In the genomic region with DNA sequence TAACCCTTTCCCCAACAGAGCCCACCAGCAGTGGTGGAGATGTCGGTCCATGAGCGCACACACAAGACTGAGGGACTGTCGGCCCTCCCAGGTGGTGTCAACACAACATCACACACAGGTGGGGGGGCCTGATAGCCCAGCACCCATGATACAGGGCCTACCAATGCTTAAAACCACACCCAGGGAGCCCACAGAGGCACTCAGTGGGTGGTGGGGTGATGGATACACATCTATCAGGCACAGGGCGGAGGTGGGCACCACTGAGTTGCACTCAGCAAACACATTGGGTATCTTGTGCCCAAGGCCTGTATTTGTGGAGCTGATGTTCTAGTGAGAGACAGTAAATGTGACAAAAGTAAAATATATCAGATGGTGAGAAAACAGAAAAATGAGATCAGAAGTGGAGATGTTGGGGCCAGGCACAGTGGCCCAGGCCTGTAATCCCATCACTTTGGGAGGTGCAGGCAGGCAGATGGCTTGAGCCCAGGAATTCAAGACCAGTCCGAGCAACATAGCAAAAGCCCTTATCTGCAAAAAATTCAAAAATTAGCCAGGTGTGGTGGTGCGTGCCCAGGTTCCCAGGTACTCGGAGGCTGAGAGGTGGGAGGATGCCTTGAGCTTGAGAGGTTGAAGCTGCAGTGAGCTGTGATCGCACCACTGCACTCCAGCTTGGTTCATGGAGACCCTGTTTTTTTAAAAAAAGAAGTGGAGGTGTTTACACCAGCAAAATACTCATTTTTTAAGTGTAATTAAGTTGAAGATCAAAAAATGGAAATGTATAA, we compare ENCODE assay signal across 11 cellular contexts. TPM values are rescaled to one million over a fixed set of nuclear protein-coding genes. Genes with fewer than 3 reads are reported as not detected.
DNase-seq lines count a peak whose midpoint lies in the region; ATAC-seq and TF ChIP-seq lines count a peak whose summit lies in the region.
"Had no signal": no experiment of that assay in that cellular context is flagged by ENCODE, and none has a peak within 500 bp of the region (broad histone marks: within the 10 kb centered on the region; RNA-seq: fewer than 3 reads in every experiment).

No MANE protein-coding gene starts in this region.

- H2BK12ac ChIP-seq in mesenchymal stem cell (ENCODE audit: low read length in 2 of 2) = peak overlapping the region; percentile 0 to 90

- H3K36me3 ChIP-seq in left ventricle myocardium inferior = peaks cover 12% of the 10 kb centered on the region
- H3K36me3 ChIP-seq in mesenchymal stem cell (ENCODE audit: control insufficient read depth in 1 of 2, insufficient read depth in 2 of 2, low read depth in 1 of 2, low read length in 2 of 2) = peaks cover 17 to 27% of the 10 kb centered on the region in 2 experiments

- H2AK5ac ChIP-seq in mesenchymal stem cell (ENCODE audit: low read length, severe bottlenecking) = no peak overlapping the region

- H2BK15ac ChIP-seq in mesenchymal stem cell (ENCODE audit: low read depth, poor library complexity, severe bottlenecking) = peak overlapping the region; percentile 38

- no peaks in the 10 kb centered on the region for H3K9me3 ChIP-seq in left ventricle myocardium inferior (replicated peaks)
- H3K9me3 ChIP-seq in mesenchymal stem cell (ENCODE audit: control insufficient read depth, low read length) = no peaks in the 10 kb centered on the region

- H3K27me3 ChIP-seq in left ventricle myocardium inferior (ENCODE audit: low read depth) = no peaks in the 10 kb centered on the region
- H3K27me3 ChIP-seq in mesenchymal stem cell (ENCODE audit: control insufficient read depth in 1 of 2, insufficient read depth in 1 of 2, low read length in 2 of 2) = no peaks in the 10 kb centered on the region

- no peak for ATAC-seq in left cardiac atrium
- no peak for ATAC-seq in activated naive CD8-positive, alpha-beta T cell treated with anti-CD3 and anti-CD28 coated beads, Interleukin-2, amount 50 U/mL, for 24 hours
- no peak for ATAC-seq in GM18873 (IDR thresholded peaks at IDR 0.05; ENCODE audit: low FRiP score, unreplicated experiment)
- no peak for ATAC-seq in GM18867 (IDR thresholded peaks at IDR 0.05; ENCODE audit: unreplicated experiment)

- no peak overlapping the region for H2BK120ac ChIP-seq in mesenchymal stem cell (ENCODE audit: low read depth, low read length)

- 93% methylated on average over 7 of the region's 8 CpGs for WGBS in mesenchymal stem cell

- no peak overlapping the region for H2AFZ ChIP-seq in mesenchymal stem cell (ENCODE audit: low read depth, low read length)

- H3K4me2 ChIP-seq in mesenchymal stem cell (ENCODE audit: low read length, poor library complexity, severe bottlenecking) = no peak overlapping the region

- H4K8ac ChIP-seq in mesenchymal stem cell (ENCODE audit: low read length) = no peak overlapping the region

- intact Hi-C loops in left ventricle myocardium inferior (cut with micrococcal nuclease) (no loop called here), left cardiac atrium (cut with DNase I) (no loop called here)

- H3K4me1 ChIP-seq in left ventricle myocardium inferior (peaks cover 60% of the 10 kb centered on the region), mesenchymal stem cell (ENCODE audit: control insufficient read depth, insufficient read depth, low read depth, low read length) (peaks cover 31% of the 10 kb centered on the region)

- peak overlapping the region; percentile 35 for H3K27ac Mint-ChIP-seq in activated naive CD8-positive, alpha-beta T cell treated with anti-CD3 and anti-CD28 coated beads, Interleukin-2, amount 50 U/mL, for 24 hours
- H3K27ac Mint-ChIP-seq in type B pancreatic cell = peak overlapping the region; percentile 86

- peak overlapping the region; percentile 66 for H4K91ac ChIP-seq in mesenchymal stem cell (ENCODE audit: low read length)

- no peaks in the 10 kb centered on the region for H3K27me3 Mint-ChIP-seq in activated naive CD8-positive, alpha-beta T cell treated with anti-CD3 and anti-CD28 coated beads, Interleukin-2, amount 50 U/mL, for 24 hours
- H3K27me3 Mint-ChIP-seq in type B pancreatic cell = no peaks in the 10 kb centered on the region

- H3K18ac ChIP-seq in mesenchymal stem cell (ENCODE audit: low read depth in 1 of 2, low read length in 2 of 2) = no peak overlapping the region

- TF ChIP-seq CTCF in left ventricle myocardium inferior (IDR thresholded peaks at IDR 0.05; ENCODE audit: borderline replicate concordance) (no peak), type B pancreatic cell (conservative IDR thresholded peaks at IDR 0.05) (no peak)

- no peak overlapping the region for H3K14ac ChIP-seq in mesenchymal stem cell (ENCODE audit: low read length in 2 of 2)

- H3K23ac ChIP-seq in mesenchymal stem cell (ENCODE audit: low read length in 2 of 2) = no peak overlapping the region

- H3K79me1 ChIP-seq in mesenchymal stem cell (replicated peaks; ENCODE audit: low read length, poor library complexity, severe bottlenecking) = peaks cover 11% of the 10 kb centered on the region

- peaks cover 70% of the 10 kb centered on the region for H3K4me1 Mint-ChIP-seq in activated naive CD8-positive, alpha-beta T cell treated with anti-CD3 and anti-CD28 coated beads, Interleukin-2, amount 50 U/mL, for 24 hours
- peaks cover 37% of the 10 kb centered on the region for H3K4me1 Mint-ChIP-seq in type B pancreatic cell (ENCODE audit: unreplicated experiment)

- H3K9me3 Mint-ChIP-seq in activated naive CD8-positive, alpha-beta T cell treated with anti-CD3 and anti-CD28 coated beads, Interleukin-2, amount 50 U/mL, for 24 hours = no peaks in the 10 kb centered on the region
- no peaks in the 10 kb centered on the region for H3K9me3 Mint-ChIP-seq in type B pancreatic cell

- no peak overlapping the region for H3K9ac ChIP-seq in mesenchymal stem cell (ENCODE audit: low read length)

- DNase-seq in left ventricle myocardium inferior (no peak), left cardiac atrium (no peak), mesenchymal stem cell (no peak), type B pancreatic cell (ENCODE audit: extremely low spot score, unreplicated experiment) (no peak), amniotic stem cell (lab: John Stamatoyannopoulos, UW) (no peak)
- no peak for DNase-seq in activated naive CD8-positive, alpha-beta T cell treated with anti-CD3 and anti-CD28 coated beads, Interleukin-2, amount 50 U/mL, for 24 hours
- DNase-seq: activated CD4-positive, alpha-beta T cell treated with anti-CD3 and anti-CD28 coated beads, Interleukin-2, amount 50 U/mL, for 48 hours; hippocampal formation; NCI-H1105 had no signal

- H3K27ac ChIP-seq in left ventricle myocardium inferior (replicated peaks) (peak overlapping the region; percentile 99), mesenchymal stem cell (ENCODE audit: low read length, poor library complexity, severe bottlenecking) (no peak overlapping the region)

- no peak overlapping the region for H3K4ac ChIP-seq in mesenchymal stem cell (ENCODE audit: low read depth in 1 of 2, low read length in 2 of 2)

- H3K36me3 Mint-ChIP-seq in activated naive CD8-positive, alpha-beta T cell treated with anti-CD3 and anti-CD28 coated beads, Interleukin-2, amount 50 U/mL, for 24 hours (ENCODE audit: low read depth) = peaks cover 8% of the 10 kb centered on the region
- peaks cover 3% of the 10 kb centered on the region for H3K36me3 Mint-ChIP-seq in type B pancreatic cell

- H3K4me3 ChIP-seq in left ventricle myocardium inferior (no peak overlapping the region), mesenchymal stem cell (ENCODE audit: insufficient read depth in 1 of 2, low read depth in 1 of 2, low read length in 2 of 2) (no peak overlapping the region)

- no peak overlapping the region for H2BK5ac ChIP-seq in mesenchymal stem cell (ENCODE audit: low read depth, low read length, poor library complexity, severe bottlenecking)

- H3K4me3 Mint-ChIP-seq in activated naive CD8-positive, alpha-beta T cell treated with anti-CD3 and anti-CD28 coated beads, Interleukin-2, amount 50 U/mL, for 24 hours = no peak overlapping the region
- H3K4me3 Mint-ChIP-seq in type B pancreatic cell = peak overlapping the region; percentile 19

RNA-seq across cellular contexts. Expression of gene ZFP36, which starts 6.8 kb away (rescaled TPM):
- 34.8 TPM for total RNA-seq in left ventricle myocardium inferior
- total RNA-seq in left cardiac atrium = 100 to 1,000 TPM in 1 of 2 donors, 10 to 100 TPM in 1; 93.5 to 156 TPM
- 316 TPM for polyA plus RNA-seq in mesenchymal stem cell (2013, experiment 1 of 2)
- polyA plus RNA-seq in mesenchymal stem cell (2013, experiment 2 of 2) = 290 TPM
- 36.0 and 101 TPM in 2 replicates for total RNA-seq in type B pancreatic cell (ENCODE audit: low replicate concordance)

RNA-seq across cellular contexts. Expression of gene MED29, which starts 8.7 kb away (rescaled TPM):
- total RNA-seq in left ventricle myocardium inferior (25.7 TPM), left cardiac atrium (10 to 100 TPM; 21.3 to 25.1 TPM), type B pancreatic cell (ENCODE audit: low replicate concordance) (37.3 and 40.8 TPM in 2 replicates)
- 31.3 TPM for polyA plus RNA-seq in mesenchymal stem cell (2013, experiment 1 of 2)
- polyA plus RNA-seq in mesenchymal stem cell (2013, experiment 2 of 2) = 31.7 TPM

RNA-seq across cellular contexts. Expression of gene PAF1, which starts 9.0 kb away (rescaled TPM):
- total RNA-seq in left ventricle myocardium inferior (33.2 TPM), left cardiac atrium (10 to 100 TPM; 34.5 to 38.4 TPM), type B pancreatic cell (ENCODE audit: low replicate concordance) (36.9 and 43.6 TPM in 2 replicates)
- polyA plus RNA-seq in mesenchymal stem cell (2013, experiment 1 of 2) = 45.4 TPM
- polyA plus RNA-seq in mesenchymal stem cell (2013, experiment 2 of 2) = 45.0 TPM

RNA-seq across cellular contexts. Expression of gene PLEKHG2, which starts 12.6 kb away (rescaled TPM):
- total RNA-seq in left ventricle myocardium inferior = 14.1 TPM
- total RNA-seq in left cardiac atrium = 10 to 100 TPM; 13.7 to 28.0 TPM
- 61.4 TPM for polyA plus RNA-seq in mesenchymal stem cell (2013, experiment 1 of 2)
- polyA plus RNA-seq in mesenchymal stem cell (2013, experiment 2 of 2) = 51.6 TPM
- 32.9 and 86.7 TPM in 2 replicates for total RNA-seq in type B pancreatic cell (ENCODE audit: low replicate concordance)

RNA-seq across cellular contexts. Expression of gene RPS16, which starts 35.9 kb away (rescaled TPM):
- total RNA-seq in left ventricle myocardium inferior = 1,107 TPM
- total RNA-seq in left cardiac atrium = 1,000 to 10,000 TPM; 1,273 to 1,597 TPM
- 3,108 TPM for polyA plus RNA-seq in mesenchymal stem cell (2013, experiment 1 of 2)
- polyA plus RNA-seq in mesenchymal stem cell (2013, experiment 2 of 2) = 3,178 TPM
- 2,174 and 2,175 TPM in 2 replicates for total RNA-seq in type B pancreatic cell (ENCODE audit: low replicate concordance)
